ENCODE assay signal across 17 cellular contexts in the genomic region with DNA sequence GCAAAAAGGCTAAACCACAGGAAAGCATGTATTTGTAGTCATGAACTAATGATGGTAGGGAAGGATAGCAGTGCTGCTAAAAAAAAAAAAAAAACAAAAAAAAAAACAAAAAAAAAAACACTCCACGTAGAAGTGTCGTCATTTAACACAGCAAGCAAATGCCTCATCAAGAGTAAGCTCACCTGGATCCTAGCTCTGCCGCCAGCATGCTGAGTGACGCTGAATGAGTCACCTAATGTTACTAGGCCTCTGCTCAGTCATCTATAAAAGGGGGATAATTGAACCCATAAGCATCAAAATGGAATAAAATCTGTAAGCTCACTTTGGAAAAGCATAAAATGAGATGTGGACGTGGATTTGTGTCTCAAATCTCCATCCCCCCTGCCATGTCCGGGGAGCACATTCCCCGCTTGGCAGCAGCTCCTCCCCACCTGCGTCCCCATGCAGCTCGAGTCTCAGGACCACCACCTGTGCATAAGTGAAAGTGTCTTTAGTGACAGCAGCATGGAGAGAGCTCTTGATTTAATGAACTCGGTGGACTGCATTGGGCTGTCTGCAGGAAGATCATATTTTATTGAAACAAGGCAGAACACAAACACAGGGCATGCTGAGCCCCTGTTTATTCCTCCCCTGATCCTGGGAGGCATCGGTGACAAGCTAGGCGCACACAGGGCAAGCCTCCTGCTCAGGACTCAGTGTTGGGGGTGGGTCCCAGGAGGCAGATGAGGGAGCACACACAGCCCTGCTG.
A peak's percentile ranks its signal among the peaks of the same experiment; 100 is the strongest.
DNase-seq lines count a peak whose midpoint lies in the region; ATAC-seq, FAIRE-seq and TF ChIP-seq lines count a peak whose summit lies in the region.
"Had no signal": no experiment of that assay in that cellular context is flagged by ENCODE, and none has a peak within 500 bp of the region (broad histone marks: within the 10 kb centered on the region; RNA-seq: fewer than 3 reads in every experiment).

No MANE protein-coding gene starts in this region.

- H3K27ac Mint-ChIP-seq in activated CD4-positive, alpha-beta T cell treated with anti-CD3 and anti-CD28 coated beads, Interleukin-2, amount 10 ng/mL, durations not matched to agents 7 days and 5 days, result no peak overlapping the region
- H3K27ac Mint-ChIP-seq in activated T-cell treated with anti-CD3 and anti-CD28 coated beads, Interleukin-2, amount 50 U/mL, for 24 hours, result no peak overlapping the region
- H3K27ac Mint-ChIP-seq in activated T-helper 1 cell treated with anti-CD3 and anti-CD28 coated beads, Interleukin-12 subunit alpha, Interleukin-12 subunit beta, Interleukin-2, Interleukin-4 antibody, amounts not matched to agents 30 ng/mL and 10 ng/mL and 1 ng/mL, durations not matched to agents 14 hours and 24 hours and 36 hours, result no peak overlapping the region
- H3K27ac Mint-ChIP-seq: activated naive CD8-positive, alpha-beta T cell treated with anti-CD3 and anti-CD28 coated beads, Interleukin-2, amount 50 U/mL, for 24 hours; T-helper 17 cell had no signal

- CTCF ChIA-PET in activated CD4-positive, alpha-beta T cell treated with anti-CD3 and anti-CD28 coated beads, Interleukin-2, amount 10 ng/mL, durations not matched to agents 7 days and 5 days (lab: Charles Lee), result no interaction called here

- DNase-seq in DMS53 (lab: John Stamatoyannopoulos, UW) (peak; percentile 87), NCI-H1092 treated with DMSO at 0.1 percent for 48 hours (lab: John Stamatoyannopoulos, UW) (peak; percentile 40), NCI-H2227 treated with DMSO at 0.1 percent for 48 hours (lab: John Stamatoyannopoulos, UW) (peak; percentile 15), bronchial epithelial cell (ENCODE audit: low read depth) (peak; percentile 39)
- DNase-seq in activated CD4-positive, alpha-beta T cell treated with anti-CD3 and anti-CD28 coated beads, Interleukin-2, amount 10 ng/mL, durations not matched to agents 7 days and 5 days, result no peak
- DNase-seq in activated T-cell treated with anti-CD3 and anti-CD28 coated beads, Interleukin-2, amount 50 U/mL, for 24 hours, result no peak
- DNase-seq in activated T-helper 1 cell treated with anti-CD3 and anti-CD28 coated beads, Interleukin-12 subunit alpha, Interleukin-12 subunit beta, Interleukin-2, Interleukin-4 antibody, amounts not matched to agents 30 ng/mL and 10 ng/mL and 1 ng/mL, durations not matched to agents 14 hours and 24 hours and 36 hours (ENCODE audit: low spot score), result no peak
- DNase-seq: activated naive CD8-positive, alpha-beta T cell treated with anti-CD3 and anti-CD28 coated beads, Interleukin-2, amount 50 U/mL, for 24 hours; dermis blood vessel endothelial cell; MG63; NCI-H446; occipital lobe; stimulated activated naive CD8-positive, alpha-beta T cell treated with anti-CD3 and anti-CD28 coated beads, Interleukin-15, Interleukin-2, amounts not matched to agents 100 U/mL and 50 U/mL, for 24 hours; T-helper 17 cell; upper lobe of left lung had no signal

- H3K27me3 Mint-ChIP-seq in activated CD4-positive, alpha-beta T cell treated with anti-CD3 and anti-CD28 coated beads, Interleukin-2, amount 10 ng/mL, durations not matched to agents 7 days and 5 days, result peaks cover 9% of the 10 kb centered on the region
- H3K27me3 Mint-ChIP-seq in activated T-cell treated with anti-CD3 and anti-CD28 coated beads, Interleukin-2, amount 50 U/mL, for 24 hours, result peaks cover 30% of the 10 kb centered on the region
- peaks cover 6% of the 10 kb centered on the region for H3K27me3 Mint-ChIP-seq in activated T-helper 1 cell treated with anti-CD3 and anti-CD28 coated beads, Interleukin-12 subunit alpha, Interleukin-12 subunit beta, Interleukin-2, Interleukin-4 antibody, amounts not matched to agents 30 ng/mL and 10 ng/mL and 1 ng/mL, durations not matched to agents 14 hours and 24 hours and 36 hours (ENCODE audit: insufficient read depth)

- peaks cover 1% of the 10 kb centered on the region for H3K27me3 ChIP-seq in bronchial epithelial cell (ENCODE audit: control insufficient read depth, insufficient read depth, low read length)
- H3K27me3 ChIP-seq: MG63, upper lobe of left lung had no signal

- POLR2A ChIA-PET in activated CD4-positive, alpha-beta T cell treated with anti-CD3 and anti-CD28 coated beads, Interleukin-2, amount 10 ng/mL, durations not matched to agents 7 days and 5 days (lab: Charles Lee), result interaction anchor here (0.7 kb wide), 1 partner anchor 53 kb away, joined by 11 read pairs; no protein-coding TSS in a partner anchor

- no peak for TF ChIP-seq CTCF in bronchial epithelial cell (IDR thresholded peaks at IDR 0.05; ENCODE audit: insufficient read depth, low read length, severe bottlenecking)

- no peaks in the 10 kb centered on the region for H3K36me3 Mint-ChIP-seq in activated CD4-positive, alpha-beta T cell treated with anti-CD3 and anti-CD28 coated beads, Interleukin-2, amount 10 ng/mL, durations not matched to agents 7 days and 5 days (ENCODE audit: low read depth)
- no peaks in the 10 kb centered on the region for H3K36me3 Mint-ChIP-seq in activated T-cell treated with anti-CD3 and anti-CD28 coated beads, Interleukin-2, amount 50 U/mL, for 24 hours (ENCODE audit: low read depth)
- H3K36me3 Mint-ChIP-seq in activated T-helper 1 cell treated with anti-CD3 and anti-CD28 coated beads, Interleukin-12 subunit alpha, Interleukin-12 subunit beta, Interleukin-2, Interleukin-4 antibody, amounts not matched to agents 30 ng/mL and 10 ng/mL and 1 ng/mL, durations not matched to agents 14 hours and 24 hours and 36 hours (ENCODE audit: low read depth), result no peaks in the 10 kb centered on the region

- intact Hi-C loops in activated T-helper 1 cell treated with anti-CD3 and anti-CD28 coated beads, Interleukin-12 subunit alpha, Interleukin-12 subunit beta, Interleukin-2, Interleukin-4 antibody, amounts not matched to agents 30 ng/mL and 10 ng/mL and 1 ng/mL, durations not matched to agents 14 hours and 24 hours and 36 hours (cut with micrococcal nuclease), result no loop called here

- H3K36me3 ChIP-seq in bronchial epithelial cell (ENCODE audit: control insufficient read depth, insufficient read depth, low read length), result no peaks in the 10 kb centered on the region
- H3K36me3 ChIP-seq: MG63, upper lobe of left lung had no signal

- H3K9me3 Mint-ChIP-seq in activated CD4-positive, alpha-beta T cell treated with anti-CD3 and anti-CD28 coated beads, Interleukin-2, amount 10 ng/mL, durations not matched to agents 7 days and 5 days, result peaks cover 3% of the 10 kb centered on the region
- H3K9me3 Mint-ChIP-seq in activated T-cell treated with anti-CD3 and anti-CD28 coated beads, Interleukin-2, amount 50 U/mL, for 24 hours, result no peaks in the 10 kb centered on the region
- H3K9me3 Mint-ChIP-seq in activated T-helper 1 cell treated with anti-CD3 and anti-CD28 coated beads, Interleukin-12 subunit alpha, Interleukin-12 subunit beta, Interleukin-2, Interleukin-4 antibody, amounts not matched to agents 30 ng/mL and 10 ng/mL and 1 ng/mL, durations not matched to agents 14 hours and 24 hours and 36 hours, result peaks cover 3% of the 10 kb centered on the region

- no peak for FAIRE-seq in bronchial epithelial cell (lab: Jason Lieb, UNC)

- H3K4me3 Mint-ChIP-seq in activated CD4-positive, alpha-beta T cell treated with anti-CD3 and anti-CD28 coated beads, Interleukin-2, amount 10 ng/mL, durations not matched to agents 7 days and 5 days, result no peak overlapping the region
- H3K4me3 Mint-ChIP-seq in activated T-cell treated with anti-CD3 and anti-CD28 coated beads, Interleukin-2, amount 50 U/mL, for 24 hours, result no peak overlapping the region
- H3K4me3 Mint-ChIP-seq in activated T-helper 1 cell treated with anti-CD3 and anti-CD28 coated beads, Interleukin-12 subunit alpha, Interleukin-12 subunit beta, Interleukin-2, Interleukin-4 antibody, amounts not matched to agents 30 ng/mL and 10 ng/mL and 1 ng/mL, durations not matched to agents 14 hours and 24 hours and 36 hours, result no peak overlapping the region
- H3K4me3 Mint-ChIP-seq: activated naive CD8-positive, alpha-beta T cell treated with anti-CD3 and anti-CD28 coated beads, Interleukin-2, amount 50 U/mL, for 24 hours; T-helper 17 cell had no signal

- no peak overlapping the region for H3K4me3 ChIP-seq in bronchial epithelial cell (ENCODE audit: low read depth, low read length)
- H3K4me3 ChIP-seq: MG63, upper lobe of left lung had no signal

- no peak for ATAC-seq in HG03097 (IDR thresholded peaks at IDR 0.05; ENCODE audit: low FRiP score, unreplicated experiment)
- ATAC-seq: activated naive CD8-positive, alpha-beta T cell treated with anti-CD3 and anti-CD28 coated beads, Interleukin-2, amount 50 U/mL, for 24 hours; sciatic nerve; stimulated activated naive CD8-positive, alpha-beta T cell treated with anti-CD3 and anti-CD28 coated beads, Interleukin-15, Interleukin-2, amounts not matched to agents 100 U/mL and 50 U/mL, for 24 hours; T-helper 17 cell had no signal

- H3K4me1 Mint-ChIP-seq in activated CD4-positive, alpha-beta T cell treated with anti-CD3 and anti-CD28 coated beads, Interleukin-2, amount 10 ng/mL, durations not matched to agents 7 days and 5 days, result no peaks in the 10 kb centered on the region
- no peaks in the 10 kb centered on the region for H3K4me1 Mint-ChIP-seq in activated T-cell treated with anti-CD3 and anti-CD28 coated beads, Interleukin-2, amount 50 U/mL, for 24 hours (ENCODE audit: low read depth)
- H3K4me1 Mint-ChIP-seq in activated T-helper 1 cell treated with anti-CD3 and anti-CD28 coated beads, Interleukin-12 subunit alpha, Interleukin-12 subunit beta, Interleukin-2, Interleukin-4 antibody, amounts not matched to agents 30 ng/mL and 10 ng/mL and 1 ng/mL, durations not matched to agents 14 hours and 24 hours and 36 hours (ENCODE audit: low read depth), result no peaks in the 10 kb centered on the region
- H3K4me1 Mint-ChIP-seq: activated naive CD8-positive, alpha-beta T cell treated with anti-CD3 and anti-CD28 coated beads, Interleukin-2, amount 50 U/mL, for 24 hours; T-helper 17 cell had no signal

Comparison
In these comparisons a context has a peak if more than half of its experiments do, and no peak if none do; other contexts are left out.
1. DNase-seq: peak in DMS53 (single experiment), NCI-H1092 treated with DMSO at 0.1 percent for 48 hours (single experiment), NCI-H2227 treated with DMSO at 0.1 percent for 48 hours (single experiment) and bronchial epithelial cell (single experiment); none in activated CD4-positive, alpha-beta T cell treated with anti-CD3 and anti-CD28 coated beads, Interleukin-2, amount 10 ng/mL, durations not matched to agents 7 days and 5 days (single experiment), activated T-cell treated with anti-CD3 and anti-CD28 coated beads, Interleukin-2, amount 50 U/mL, for 24 hours (single experiment) and activated T-helper 1 cell treated with anti-CD3 and anti-CD28 coated beads, Interleukin-12 subunit alpha, Interleukin-12 subunit beta, Interleukin-2, Interleukin-4 antibody, amounts not matched to agents 30 ng/mL and 10 ng/mL and 1 ng/mL, durations not matched to agents 14 hours and 24 hours and 36 hours (single experiment).